ENCODE assay signal across 18 cellular contexts in the genomic region with DNA sequence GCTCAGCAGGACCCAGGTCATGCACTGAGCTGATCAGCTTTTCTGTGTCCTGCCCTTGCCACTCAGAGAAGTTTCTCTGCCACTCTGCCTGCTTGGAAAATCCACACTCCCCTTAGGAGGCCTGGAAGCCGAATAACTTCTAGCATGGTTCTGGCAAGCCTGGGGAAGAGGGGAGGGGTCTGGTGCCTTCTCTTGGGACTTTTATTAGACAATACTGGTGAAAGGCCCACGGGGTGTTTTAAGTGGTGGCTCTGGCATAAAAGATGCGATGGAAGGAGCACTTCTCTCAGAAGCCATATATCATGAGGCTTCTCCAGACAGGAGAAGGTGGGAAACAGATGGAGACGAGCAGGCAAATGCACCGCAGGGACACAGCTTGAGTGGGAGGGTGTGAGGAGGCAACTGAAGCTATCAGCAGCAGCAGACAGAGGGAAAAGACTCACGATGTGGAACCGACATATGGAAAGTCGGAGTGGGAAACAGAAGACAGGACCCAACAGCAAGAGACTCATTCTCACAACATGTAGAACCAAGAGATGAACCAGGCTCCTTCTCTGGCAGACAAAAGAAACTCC.
"Had no signal": no experiment of that assay in that cellular context is flagged by ENCODE, and none has a peak within 500 bp of the region (broad histone marks: within the 10 kb centered on the region; RNA-seq: fewer than 3 reads in every experiment).

No MANE protein-coding gene starts in this region.

- H3K36me3 ChIP-seq: brain microvascular endothelial cell, esophagus muscularis mucosa, prostate gland, right atrium auricular region, tibial artery had no signal

- H3K27me3 ChIP-seq: brain microvascular endothelial cell, esophagus muscularis mucosa, right atrium auricular region, tibial artery had no signal

- H3K9me3 ChIP-seq: esophagus muscularis mucosa, mucosa of descending colon, prostate gland, right atrium auricular region, tibial artery had no signal

- H3K4me1 ChIP-seq: esophagus muscularis mucosa, prostate gland, right atrium auricular region, tibial artery had no signal

- H3K27ac ChIP-seq: brain microvascular endothelial cell, esophagus muscularis mucosa, prostate gland, right atrium auricular region, tibial artery had no signal

- H3K4me3 Mint-ChIP-seq: dendritic cell treated with granulocyte-macrophage colony-stimulating factor and Interleukin-4, amounts not matched to agents 40 ng/mL and 50 ng/mL, for 4 days; effector memory CD8-positive, alpha-beta T cell; memory B cell; T-cell had no signal

- H3K36me3 Mint-ChIP-seq: memory B cell, T-cell had no signal

- DNase-seq: activated CD4-positive, alpha-beta T cell treated with anti-CD3 and anti-CD28 coated beads for 1 hour; activated CD4-positive, alpha-beta T cell treated with anti-CD3 and anti-CD28 coated beads, Interleukin-2, amount 50 U/mL, for 1 hour; activated T-cell treated with anti-CD3 and anti-CD28 coated beads, Interleukin-2, amount 50 U/mL, for 1 hour; aorta; brain microvascular endothelial cell; caudate nucleus; effector memory CD8-positive, alpha-beta T cell; mucosa of descending colon; stimulated activated CD4-positive, alpha-beta T cell treated with anti-CD3 and anti-CD28 coated beads, Interleukin-4, amount 100 ng/mL, for 24 hours; stimulated activated naive CD8-positive, alpha-beta T cell treated with anti-CD3 and anti-CD28 coated beads, Interleukin-15, Interleukin-2, amounts not matched to agents 100 U/mL and 50 U/mL, for 24 hours; T-cell; tibial artery had no signal

- H3K4me1 Mint-ChIP-seq: memory B cell, T-cell had no signal

- H3K27ac Mint-ChIP-seq: activated naive CD4-positive, alpha-beta T cell treated with anti-CD3 and anti-CD28 coated beads, Interleukin-2, amount 50 U/mL, for 72 hours; dendritic cell treated with granulocyte-macrophage colony-stimulating factor and Interleukin-4, amounts not matched to agents 40 ng/mL and 50 ng/mL, for 4 days; effector memory CD8-positive, alpha-beta T cell; memory B cell; T-cell had no signal

- H3K27me3 Mint-ChIP-seq: dendritic cell treated with granulocyte-macrophage colony-stimulating factor and Interleukin-4, amounts not matched to agents 40 ng/mL and 50 ng/mL, for 4 days; effector memory CD8-positive, alpha-beta T cell; memory B cell; T-cell had no signal

- ATAC-seq: activated naive CD4-positive, alpha-beta T cell treated with anti-CD3 and anti-CD28 coated beads, Interleukin-2, amount 50 U/mL, for 72 hours; effector memory CD8-positive, alpha-beta T cell; mucosa of descending colon; stimulated activated naive CD8-positive, alpha-beta T cell treated with anti-CD3 and anti-CD28 coated beads, Interleukin-15, Interleukin-2, amounts not matched to agents 100 U/mL and 50 U/mL, for 24 hours; T-cell had no signal

- H3K9me3 Mint-ChIP-seq: dendritic cell treated with granulocyte-macrophage colony-stimulating factor and Interleukin-4, amounts not matched to agents 40 ng/mL and 50 ng/mL, for 4 days had no signal

- H3K4me3 ChIP-seq: esophagus muscularis mucosa, mucosa of descending colon, prostate gland, right atrium auricular region, tibial artery had no signal
